ENCODE assay signal across 9 cellular contexts in genomic region chr2:110748489-110748867, GRCh38. TPM values are rescaled to one million over a fixed set of nuclear protein-coding genes. Genes with fewer than 3 reads are reported as not detected.
DNase-seq lines count a peak whose midpoint lies in the region; ATAC-seq, FAIRE-seq and TF ChIP-seq lines count a peak whose summit lies in the region.
"Had no signal": no experiment of that assay in that cellular context is flagged by ENCODE, and none has a peak within 500 bp of the region (broad histone marks: within the 10 kb centered on the region; RNA-seq: fewer than 3 reads in every experiment).

No MANE protein-coding gene starts in this region.

- H3K4me3 Mint-ChIP-seq in stimulated activated effector memory CD8-positive, alpha-beta T cell treated with anti-CD3 and anti-CD28 coated beads, Interleukin-12 subunit alpha, Interleukin-12 subunit beta, amount 100 ng/mL, for 72 hours = peak overlapping the region; percentile 16

- H2AFZ ChIP-seq in GM12878 (ENCODE audit: control insufficient read depth, low read depth, low read length) = no peak overlapping the region

- POLR2A ChIA-PET in GM12878 (lab: Charles Lee) = interaction anchor here (0.7 to 3.1 kb wide), 6 partner anchors 9 to 74 kb away, joined by 3 to 28 read pairs (median 4); partner anchors contain the start of genes ACOXL and BUB1

- TF ChIP-seq POLR2A in Peyer's patch (IDR thresholded peaks at IDR 0.05) (no peak), GM12878 (IDR thresholded peaks at IDR 0.05; ENCODE audit: low read depth, low read length) (no peak)

- H3K9ac ChIP-seq in GM12878 (ENCODE audit: control insufficient read depth, insufficient read depth, low read length) = no peak overlapping the region

- BruUV-seq in GM12878 (replicated peaks; lab: Mats Ljungman, UMichigan) = no TSS peak

- H3K4me2 ChIP-seq in GM12878 (ENCODE audit: control insufficient read depth, insufficient read depth) = peak overlapping the region; percentile 36

- in situ Hi-C loops in GM12878 (cut with MboI) = loop anchor here (10.0 kb wide), 1 partner anchor 64 kb away; no protein-coding TSS in a partner anchor
- in situ Hi-C loops in G401 (cut with HindIII; ENCODE audit: low sequenced_read_pairs) = no loop called here

- H3K9me3 Mint-ChIP-seq in stimulated activated effector memory CD8-positive, alpha-beta T cell treated with anti-CD3 and anti-CD28 coated beads, Interleukin-12 subunit alpha, Interleukin-12 subunit beta, amount 100 ng/mL, for 72 hours = no peaks in the 10 kb centered on the region

- peak; percentile 22; the same call in 1 of the 2 replicates for TF ChIP-seq RAD21 in GM12878 (IDR thresholded peaks at IDR 0.05; ENCODE audit: insufficient read depth, low read depth, low read length)

- H3K4me1 ChIP-seq in Peyer's patch (no peaks in the 10 kb centered on the region), GM12878 (ENCODE audit: control insufficient read depth, insufficient read depth, low read length) (peaks cover 19% of the 10 kb centered on the region; the same call in 1 of the 2 replicates)

- H3K4me3 ChIP-seq in Peyer's patch (no peak overlapping the region), GM12878 (peak overlapping the region; percentile 21; the same call in 1 of the 2 replicates)

- peak overlapping the region; percentile 72 for H3K27ac ChIP-seq in C4-2B
- no peak overlapping the region for H3K27ac ChIP-seq in Peyer's patch
- no peak overlapping the region for H3K27ac ChIP-seq in GM12878 (ENCODE audit: control insufficient read depth, insufficient read depth)

- H3K27me3 ChIP-seq in Peyer's patch (no peaks in the 10 kb centered on the region), GM12878 (replicated peaks in 1 of 2; ENCODE audit: control insufficient read depth in 2 of 2, insufficient read depth in 2 of 2, low read length in 1 of 2) (no peaks in the 10 kb centered on the region)

- intact Hi-C loops in GM12878 (cut with micrococcal nuclease; ENCODE audit: unreplicated experiment) = loop anchor here (2.0 kb wide), 1 partner anchor 74 kb away; no protein-coding TSS in a partner anchor

- SMC1A ChIA-PET in GM12878 (lab: Charles Lee; ENCODE audit: uncharacterized antibody, unreplicated experiment) = interaction anchor here (0.6 to 15.0 kb wide), 16 partner anchors 11 to 898 kb away, joined by 3 to 251 read pairs (median 4); partner anchors contain the start of gene BUB1

- RAD21 ChIA-PET in GM12878 (lab: Charles Lee; ENCODE audit: unreplicated experiment) = interaction anchor here (0.8 to 2.9 kb wide), 11 partner anchors 10 to 90 kb away, joined by 3 to 28 read pairs (median 4); partner anchors contain the start of gene BUB1

- TF ChIP-seq CTCF in C4-2B (conservative IDR thresholded peaks at IDR 0.05) = no peak
- no peak for TF ChIP-seq CTCF in Peyer's patch (IDR thresholded peaks at IDR 0.05)
- TF ChIP-seq CTCF in GM12878 (IDR thresholded peaks at IDR 0.05 in 2 of 3, conservative IDR thresholded peaks at IDR 0.05 in 1 of 3; ENCODE audit: control insufficient read depth in 2 of 3, extremely low read depth in 1 of 3, insufficient read depth in 1 of 3, low read depth in 3 of 3, low read length in 3 of 3) = no peak

- WGBS in GM12878 (ENCODE audit: insufficient coverage, insufficient replicate concordance, low lambda C conversion rate, missing lambda C conversion rate) = 2% methylated on average over 6 of the region's 6 CpGs

- peak in 2 of 3 donors; percentile 44 to 73 for DNase-seq in Peyer's patch
- DNase-seq in GM12878 (ENCODE audit: low read depth, low spot score) = peak; percentile 98
- DNase-seq in stimulated activated effector memory CD8-positive, alpha-beta T cell treated with anti-CD3 and anti-CD28 coated beads, Interleukin-12 subunit alpha, Interleukin-12 subunit beta, amount 100 ng/mL, for 72 hours (ENCODE audit: low spot score in 2 of 2) = peak; percentile 46 to 81
- DNase-seq in G401 (ENCODE audit: low spot score) = no peak
- no peak for DNase-seq in C1 segment of cervical spinal cord (lab: John Stamatoyannopoulos, UW)

- H3K79me2 ChIP-seq in GM12878 (ENCODE audit: control insufficient read depth, insufficient read depth, low read length) = no peaks in the 10 kb centered on the region

- H3K27ac Mint-ChIP-seq in stimulated activated effector memory CD8-positive, alpha-beta T cell treated with anti-CD3 and anti-CD28 coated beads, Interleukin-12 subunit alpha, Interleukin-12 subunit beta, amount 100 ng/mL, for 72 hours = no peak overlapping the region

- CTCF ChIA-PET in GM12878 (lab: Yijun Ruan, JAX) = interaction anchor here (1.0 to 3.3 kb wide), 7 partner anchors 10 to 460 kb away, joined by 3 to 21 read pairs (median 3); partner anchors contain the start of gene BUB1

- ATAC-seq in GM19397 (IDR thresholded peaks at IDR 0.05; ENCODE audit: unreplicated experiment) = peak; percentile 98
- peak; percentile 89 for ATAC-seq in HG03457 (IDR thresholded peaks at IDR 0.05; ENCODE audit: unreplicated experiment)
- ATAC-seq in GM12878 = peak; percentile 97
- ATAC-seq in stimulated activated effector memory CD8-positive, alpha-beta T cell treated with anti-CD3 and anti-CD28 coated beads, Interleukin-12 subunit alpha, Interleukin-12 subunit beta, amount 100 ng/mL, for 72 hours = peak; percentile 99

- H3K36me3 ChIP-seq in Peyer's patch = no peaks in the 10 kb centered on the region
- no peaks in the 10 kb centered on the region for H3K36me3 ChIP-seq in GM12878 (ENCODE audit: control insufficient read depth in 2 of 2, insufficient read depth in 2 of 2, low read length in 1 of 2)

- no peaks in the 10 kb centered on the region for H4K20me1 ChIP-seq in GM12878 (ENCODE audit: control insufficient read depth, insufficient read depth)

- H3K36me3 Mint-ChIP-seq in stimulated activated effector memory CD8-positive, alpha-beta T cell treated with anti-CD3 and anti-CD28 coated beads, Interleukin-12 subunit alpha, Interleukin-12 subunit beta, amount 100 ng/mL, for 72 hours = no peaks in the 10 kb centered on the region

- no peaks in the 10 kb centered on the region for H3K9me3 ChIP-seq in Peyer's patch
- no peaks in the 10 kb centered on the region; the same call in 2 of the 3 replicates for H3K9me3 ChIP-seq in GM12878 (replicated peaks; ENCODE audit: control insufficient read depth, insufficient read depth, low read length)

- peak; percentile 90 to 97 for TF ChIP-seq EP300 in GM12878 (IDR thresholded peaks at IDR 0.05; ENCODE audit: borderline replicate concordance in 1 of 2, control insufficient read depth in 1 of 2, low read depth in 2 of 2, low read length in 2 of 2)

- H3K4me1 Mint-ChIP-seq in stimulated activated effector memory CD8-positive, alpha-beta T cell treated with anti-CD3 and anti-CD28 coated beads, Interleukin-12 subunit alpha, Interleukin-12 subunit beta, amount 100 ng/mL, for 72 hours = peaks cover 23% of the 10 kb centered on the region

- peak; percentile 99 for FAIRE-seq in GM12878 (lab: Jason Lieb, UNC)
- FAIRE-seq: G401.6 had no signal

TF ChIP-seq in GM12878, 131 proteins besides CTCF, POLR2A, EP300 and RAD21 (continues in another document):
- TF ChIP-seq TARDBP (IDR thresholded peaks at IDR 0.05; ENCODE audit: borderline replicate concordance) (peak; percentile 75), SUZ12 (IDR thresholded peaks at IDR 0.05; ENCODE audit: unreplicated experiment) (no peak), SRF (IDR thresholded peaks at IDR 0.05; ENCODE audit: low read depth in 2 of 2, low read length in 2 of 2) (0 out of 4 replicates have a peak, but pooled peaks of 1 of the 2 experiments have one; percentile 38), E2F4 (IDR thresholded peaks at IDR 0.05; ENCODE audit: low read depth, low read length) (0 out of 2 replicates have a peak, but pooled peaks have one; percentile 28), SREBF1 (IDR thresholded peaks at IDR 0.05; ENCODE audit: low read length) (peak; percentile 60; the same call in 1 of the 2 replicates), ATF3 (IDR thresholded peaks at IDR 0.05; ENCODE audit: borderline replicate concordance, extremely low read depth, low read depth, low read length) (no peak)

RNA-seq across cellular contexts. Expression of gene ACOXL, which starts 16.1 kb away (rescaled TPM):
- total RNA-seq in Peyer's patch = not detected
- total RNA-seq in GM12878 (2013; cell fraction: nucleolus; rRNA removed) = 11.3 and 14.2 TPM in 2 replicates
- total RNA-seq in GM12878 (2014; rRNA removed) = 0.73 and 1.1 TPM in 2 replicates
- total RNA-seq in GM12878 (2014; rRNA removed; fragmentation: Illumina TruSeq; extraction: Trizol) = 0.78 and 1.2 TPM in 2 replicates
- 0.51 and 1.1 TPM in 2 replicates for total RNA-seq in GM12878 (2021)
- 0.45 TPM for polyA plus RNA-seq in GM12878 (2011; ENCODE audit: low read depth)
- polyA plus RNA-seq in GM12878 (2011; rRNA removed) = 0.78 and 0.79 TPM in 2 replicates
- polyA plus RNA-seq in GM12878 (2011; cell fraction: cytosol; rRNA removed) = 0.67 and 0.92 TPM in 2 replicates
- polyA plus RNA-seq in GM12878 (2011; cell fraction: nucleus; rRNA removed) = 1.4 and 1.5 TPM in 2 replicates
- 0.95 and 1.8 TPM in 2 replicates for polyA plus RNA-seq in GM12878 (2012)
- 0.65 and 0.71 TPM in 2 replicates for polyA plus RNA-seq in GM12878 (2014; fragmentation: Illumina TruSeq; extraction: Trizol)
- under 1 TPM; 0.05 to 0.47 TPM for polyA plus RNA-seq in GM12878 (2014; fragmentation: Nextera tagmentation; extraction: Ambion mirVana)
- polyA plus RNA-seq in GM12878 (2014; rRNA removed) = 0.90 and 1.3 TPM in 2 replicates
- under 1 TPM; 0.68 to 0.83 TPM for polyA plus RNA-seq in GM12878 (2016; fragmentation: Nextera tagmentation; extraction: Ambion mirVana)
- 0.52 and 2.3 TPM in 2 replicates for polyA minus RNA-seq in GM12878 (2011; rRNA and poly(A)+ RNA removed)
- not detected in 2 replicates for polyA minus RNA-seq in GM12878 (2011; cell fraction: cytosol; rRNA and poly(A)+ RNA removed)
- polyA minus RNA-seq in GM12878 (2011; cell fraction: nucleus; rRNA and poly(A)+ RNA removed) = 0.97 and 1.6 TPM in 2 replicates
- not detected in 2 replicates for total RNA-seq in G401 (2014; rRNA removed; shearing (Covaris generic))

Comparison
In these comparisons a context has a peak if more than half of its experiments do, and no peak if none do; other contexts are left out.
1. DNase-seq: peak in Peyer's patch (2 of 3), GM12878 (single experiment) and stimulated activated effector memory CD8-positive, alpha-beta T cell treated with anti-CD3 and anti-CD28 coated beads, Interleukin-12 subunit alpha, Interleukin-12 subunit beta, amount 100 ng/mL, for 72 hours (2 of 2); none in G401 (single experiment) and C1 segment of cervical spinal cord (0 of 14).
2. Peak in every context shown above with its lines, with median percentiles within 50 percentile points of each other: ATAC-seq.